19 cellular contexts compared by ENCODE assay signal in the genomic region with DNA sequence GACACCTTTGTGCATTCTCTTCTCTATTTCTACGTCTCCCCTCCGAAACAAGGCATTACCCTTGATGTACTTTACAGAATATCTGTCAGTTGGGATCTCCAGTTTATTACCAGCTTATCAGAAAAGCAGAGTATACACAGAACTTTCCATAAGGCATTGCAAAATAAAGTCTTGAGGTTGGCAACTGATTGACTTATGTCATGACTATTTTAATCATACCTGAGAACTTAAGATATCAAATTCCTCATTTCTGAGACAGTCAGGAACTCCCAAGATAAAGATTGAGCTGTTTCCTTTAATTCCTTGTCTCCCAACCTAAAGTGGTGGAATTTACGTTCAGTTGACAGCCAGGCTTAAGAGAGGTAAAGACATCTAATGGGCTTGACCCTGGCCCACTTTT.
DNase-seq lines count a peak whose midpoint lies in the region; ATAC-seq, FAIRE-seq and TF ChIP-seq lines count a peak whose summit lies in the region.
"Had no signal": no experiment of that assay in that cellular context is flagged by ENCODE, and none has a peak within 500 bp of the region (broad histone marks: within the 10 kb centered on the region; RNA-seq: fewer than 3 reads in every experiment).

No MANE protein-coding gene starts in this region.

- H3K27me3 Mint-ChIP-seq in IgD-negative memory B cell (no peaks in the 10 kb centered on the region), naive B cell (no peaks in the 10 kb centered on the region)
- no peaks in the 10 kb centered on the region for H3K27me3 Mint-ChIP-seq in stimulated activated memory B cell treated with anti-CD40 and anti-IgM and Interleukin-4, amounts not matched to agents 10 μg/mL and 1 μg/mL and 100 μg/mL, for 72 hours

- peak overlapping the region; percentile 21 to 53 (median 39) for H3K27ac Mint-ChIP-seq in IgD-negative memory B cell
- peak overlapping the region in 4 of 6 donors; percentile 38 to 70 (median 48) for H3K27ac Mint-ChIP-seq in naive B cell
- H3K27ac Mint-ChIP-seq in stimulated activated memory B cell treated with anti-CD40 and anti-IgM and Interleukin-4, amounts not matched to agents 10 μg/mL and 1 μg/mL and 100 μg/mL, for 72 hours: peak overlapping the region; percentile 28
- H3K27ac Mint-ChIP-seq: CD4-positive, alpha-beta T cell; GM23338 had no signal

- H3K27me3 ChIP-seq in bronchial epithelial cell (ENCODE audit: control insufficient read depth, insufficient read depth, low read length): no peaks in the 10 kb centered on the region

- no peak for FAIRE-seq in bronchial epithelial cell (lab: Jason Lieb, UNC)
- FAIRE-seq: A204.1, D721Med, G401.6, GM12891, H54, HepG2, HTR-8/SVneo had no signal

- TF ChIP-seq CTCF in bronchial epithelial cell (IDR thresholded peaks at IDR 0.05; ENCODE audit: insufficient read depth, low read length, severe bottlenecking): no peak
- no peak for TF ChIP-seq CTCF in foreskin fibroblast (IDR thresholded peaks at IDR 0.05; ENCODE audit: low read depth, low read length)

- H3K4me1 Mint-ChIP-seq in IgD-negative memory B cell (peaks cover 28 to 47% (median 40%) of the 10 kb centered on the region in 3 donors), naive B cell (peaks cover 50 to 73% (median 67%) of the 10 kb centered on the region in 3 donors)
- H3K4me1 Mint-ChIP-seq in stimulated activated memory B cell treated with anti-CD40 and anti-IgM and Interleukin-4, amounts not matched to agents 10 μg/mL and 1 μg/mL and 100 μg/mL, for 72 hours: peaks cover 59% of the 10 kb centered on the region
- H3K4me1 Mint-ChIP-seq: GM23338 had no signal

- no peaks in the 10 kb centered on the region for H3K9me3 Mint-ChIP-seq in IgD-negative memory B cell
- peaks cover 0 to 1% (median 0%) of the 10 kb centered on the region in 7 donors for H3K9me3 Mint-ChIP-seq in naive B cell
- no peaks in the 10 kb centered on the region for H3K9me3 Mint-ChIP-seq in stimulated activated memory B cell treated with anti-CD40 and anti-IgM and Interleukin-4, amounts not matched to agents 10 μg/mL and 1 μg/mL and 100 μg/mL, for 72 hours
- H3K9me3 Mint-ChIP-seq: CD4-positive, alpha-beta T cell; GM23338 had no signal

- H3K36me3 Mint-ChIP-seq in IgD-negative memory B cell: peaks cover 18% of the 10 kb centered on the region
- peaks cover 60 to 66% of the 10 kb centered on the region in 2 donors for H3K36me3 Mint-ChIP-seq in naive B cell
- H3K36me3 Mint-ChIP-seq in stimulated activated memory B cell treated with anti-CD40 and anti-IgM and Interleukin-4, amounts not matched to agents 10 μg/mL and 1 μg/mL and 100 μg/mL, for 72 hours: peaks cover 80% of the 10 kb centered on the region

- no peaks in the 10 kb centered on the region for H3K36me3 ChIP-seq in bronchial epithelial cell (ENCODE audit: control insufficient read depth, insufficient read depth, low read length)

- H3K4me3 ChIP-seq in bronchial epithelial cell (ENCODE audit: low read depth, low read length) (no peak overlapping the region), foreskin fibroblast (ENCODE audit: low read depth in 1 of 2, low read length in 2 of 2) (no peak overlapping the region)
- H3K4me3 ChIP-seq: GM23338 had no signal

- H3K4me3 Mint-ChIP-seq in IgD-negative memory B cell (no peak overlapping the region), naive B cell (peak overlapping the region in 3 of 8 donors; percentile 8 to 21 (median 15))
- no peak overlapping the region for H3K4me3 Mint-ChIP-seq in stimulated activated memory B cell treated with anti-CD40 and anti-IgM and Interleukin-4, amounts not matched to agents 10 μg/mL and 1 μg/mL and 100 μg/mL, for 72 hours
- H3K4me3 Mint-ChIP-seq: CD4-positive, alpha-beta T cell; GM23338 had no signal

- no peak for ATAC-seq in naive B cell (ENCODE audit: low read depth in 2 of 2)
- no peak for ATAC-seq in stimulated activated memory B cell treated with anti-CD40 and anti-IgM and Interleukin-4, amounts not matched to agents 10 μg/mL and 1 μg/mL and 100 μg/mL, for 72 hours
- ATAC-seq: GM23338, HepG2 had no signal

- peak; percentile 3 for DNase-seq in bronchial epithelial cell (ENCODE audit: low read depth)
- DNase-seq in naive B cell: no peak
- DNase-seq in dedifferentiated amniotic fluid mesenchymal stem cell (ENCODE audit: extremely low spot score): no peak
- DNase-seq in foreskin fibroblast: no peak
- DNase-seq in NCI-H2029 (lab: John Stamatoyannopoulos, UW): no peak
- DNase-seq: ACHN; Caco-2; CD4-positive, alpha-beta T cell; HCEC 1CT had no signal
